In the genomic region with DNA sequence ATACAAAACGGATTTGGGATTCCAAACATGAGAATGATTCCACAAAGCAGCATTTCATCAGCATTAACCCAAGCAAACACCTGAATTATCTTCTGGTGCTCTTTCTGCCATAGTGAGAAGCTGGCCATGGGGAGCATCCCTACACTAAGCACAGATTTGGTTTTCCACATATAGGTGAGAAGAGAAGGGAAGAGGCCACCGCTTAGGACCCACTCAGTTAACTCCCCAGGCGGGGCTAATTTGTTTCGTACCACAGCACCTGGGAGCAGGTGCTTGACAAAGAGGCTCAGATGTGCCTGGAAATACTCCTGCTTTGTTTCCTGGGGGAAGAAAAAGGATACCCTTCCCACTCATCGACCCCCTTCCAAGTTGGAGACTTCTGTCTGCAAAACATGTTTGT, we compare ENCODE assay signal across 10 cellular contexts.
A peak's percentile ranks its signal among the peaks of the same experiment; 100 is the strongest.
DNase-seq lines count a peak whose midpoint lies in the region; ATAC-seq and TF ChIP-seq lines count a peak whose summit lies in the region.
"Had no signal": no experiment of that assay in that cellular context is flagged by ENCODE, and none has a peak within 500 bp of the region (broad histone marks: within the 10 kb centered on the region; RNA-seq: fewer than 3 reads in every experiment).

No MANE protein-coding gene starts in this region.

- H3K4me3 ChIP-seq in heart left ventricle (peak overlapping the region in 1 of 12 donors; percentile 4), transverse colon (peak overlapping the region in 1 of 4 donors; percentile 8), prostate gland (no peak overlapping the region)
- H3K4me3 ChIP-seq: suprapubic skin had no signal

- TF ChIP-seq POLR2A in heart left ventricle (IDR thresholded peaks at IDR 0.05) (no peak), transverse colon (IDR thresholded peaks at IDR 0.05) (no peak), prostate gland (IDR thresholded peaks at IDR 0.05) (no peak)

- peaks cover 7 to 55% (median 38%) of the 10 kb centered on the region in 12 donors for H3K4me1 ChIP-seq in heart left ventricle
- peaks cover 9 to 28% (median 14%) of the 10 kb centered on the region in 4 donors for H3K4me1 ChIP-seq in transverse colon
- H3K4me1 ChIP-seq in prostate gland (replicated peaks), result peaks cover 13% of the 10 kb centered on the region

- TF ChIP-seq EP300 in transverse colon (IDR thresholded peaks at IDR 0.05; ENCODE audit: low read depth), result no peak

- no peaks in the 10 kb centered on the region for H3K9me3 ChIP-seq in heart left ventricle
- H3K9me3 ChIP-seq in transverse colon, result no peaks in the 10 kb centered on the region
- H3K9me3 ChIP-seq in prostate gland, result no peaks in the 10 kb centered on the region
- H3K9me3 ChIP-seq: suprapubic skin had no signal

- intact Hi-C loops in heart left ventricle (cut with DNase I) (loop anchor here in 5 of 10 donors (5.0 to 10.0 kb wide), 3 partner anchors 45 to 157 kb away; partner anchors contain the start of gene RAB30 (in 4 of the 5)), Right ventricle myocardium inferior (cut with DNase I) (loop anchor here (5.0 kb wide), 1 partner anchor 60 kb away; no protein-coding TSS in a partner anchor), transverse colon (cut with DNase I; ENCODE audit: low total_unique reads) (no loop called here), prostate gland (cut with DNase I) (no loop called here)

- ATAC-seq in heart left ventricle (no peak), Right ventricle myocardium inferior (no peak), HG03095 (IDR thresholded peaks at IDR 0.05; ENCODE audit: unreplicated experiment) (no peak)

- DNase-seq in heart left ventricle, result no peak
- no peak for DNase-seq in Right ventricle myocardium inferior (ENCODE audit: missing footprints)
- peak; percentile 22 for DNase-seq in NCI-H748 treated with DMSO at 0.1 percent for 48 hours (lab: John Stamatoyannopoulos, UW)
- no peak for DNase-seq in transverse colon
- no peak for DNase-seq in DMS79 treated with DMSO at 0.1 percent for 48 hours (lab: John Stamatoyannopoulos, UW)
- no peak for DNase-seq in prostate gland (ENCODE audit: low spot score)
- DNase-seq: activated CD4-positive, alpha-beta memory T cell treated with anti-CD3 and anti-CD28 coated beads, Interleukin-2, amount 10 ng/mL, durations not matched to agents 7 days and 5 days had no signal

- peak overlapping the region; percentile 2 to 78 (median 68) for H3K27ac ChIP-seq in heart left ventricle
- H3K27ac ChIP-seq in layer of hippocampus (ENCODE audit: low read depth, low read length), result peak overlapping the region; percentile 80
- H3K27ac ChIP-seq in transverse colon, result peak overlapping the region; percentile 38 to 56 (median 50)
- peak overlapping the region in 1 of 2 donors; percentile 12 for H3K27ac ChIP-seq in prostate gland
- H3K27ac ChIP-seq: suprapubic skin had no signal

- in situ Hi-C loops in transverse colon (cut with MboI; ENCODE audit: low pct_ligation_motif_present in 1 of 4, low pct_unique_long_range_greater_than_20kb in 1 of 4, low sequenced_read_pairs in 3 of 4), result no loop called here

- H3K36me3 ChIP-seq in heart left ventricle (no peaks in the 10 kb centered on the region), transverse colon (no peaks in the 10 kb centered on the region), prostate gland (no peaks in the 10 kb centered on the region)
- H3K36me3 ChIP-seq: suprapubic skin had no signal

- 64 to 85% (median 82%) methylated on average over 5 of the region's 5 CpGs for whole genome bisulfite sequencing in heart left ventricle, 4 donors
- WGBS in transverse colon (ENCODE audit: low coverage in 1 of 2), 2 donors, result 72 to 80% methylated on average over 3 to 5 of the region's 5 CpGs
- WGBS in prostate gland, result 69% methylated on average over 5 of the region's 5 CpGs

- H3K27me3 ChIP-seq in heart left ventricle (no peaks in the 10 kb centered on the region), layer of hippocampus (ENCODE audit: control insufficient read depth, insufficient read depth, low read length) (no peaks in the 10 kb centered on the region), transverse colon (no peaks in the 10 kb centered on the region), prostate gland (replicated peaks; ENCODE audit: insufficient read depth) (no peaks in the 10 kb centered on the region)
- H3K27me3 ChIP-seq: suprapubic skin had no signal

- no peak for TF ChIP-seq CTCF in heart left ventricle (IDR thresholded peaks at IDR 0.05)
- no peak for TF ChIP-seq CTCF in transverse colon (IDR thresholded peaks at IDR 0.05)
- TF ChIP-seq CTCF in prostate gland (IDR thresholded peaks at IDR 0.05), result no peak
